Comparison of ENCODE assay signal across 24 cellular contexts in the genomic region with DNA sequence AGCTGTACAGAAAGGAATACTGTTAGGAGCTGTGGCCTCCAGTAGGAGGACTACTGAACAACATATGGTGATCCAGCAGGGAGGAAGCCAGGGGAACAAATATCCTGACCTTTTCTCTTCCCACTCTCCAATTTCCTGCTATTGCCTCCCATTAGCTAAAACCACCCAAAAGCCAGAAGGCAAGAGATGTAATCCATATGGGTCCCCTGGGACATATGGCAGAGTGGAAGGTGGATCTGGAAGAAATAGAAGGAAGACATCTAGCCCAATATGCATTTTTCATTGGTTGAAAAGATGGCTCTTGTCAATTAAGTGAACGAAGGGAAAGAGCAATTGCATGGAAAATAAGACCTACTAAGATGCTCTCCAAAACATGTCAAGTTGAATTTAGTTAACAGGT.
"Had no signal": no experiment of that assay in that cellular context is flagged by ENCODE, and none has a peak within 500 bp of the region (broad histone marks: within the 10 kb centered on the region; RNA-seq: fewer than 3 reads in every experiment).

No MANE protein-coding gene starts in this region.

- H3K79me2 ChIP-seq: hepatocyte had no signal

- H3K27ac Mint-ChIP-seq: naive thymus-derived CD4-positive, alpha-beta T cell; stimulated activated memory B cell treated with anti-CD40 and anti-IgM and Interleukin-4, amounts not matched to agents 10 μg/mL and 1 μg/mL and 100 μg/mL, for 72 hours; stimulated activated naive CD8-positive, alpha-beta T cell treated with anti-CD3 and anti-CD28 coated beads, Interleukin-15, Interleukin-2, amounts not matched to agents 100 ng/mL and 50 ng/mL, for 24 hours had no signal

- H3K4me1 Mint-ChIP-seq: naive thymus-derived CD4-positive, alpha-beta T cell; stimulated activated memory B cell treated with anti-CD40 and anti-IgM and Interleukin-4, amounts not matched to agents 10 μg/mL and 1 μg/mL and 100 μg/mL, for 72 hours had no signal

- H3K27ac ChIP-seq: dorsolateral prefrontal cortex, gastroesophageal sphincter, hepatocyte, left ventricle myocardium inferior, neutrophil, spleen, tibial artery, upper lobe of right lung, vagina had no signal

- DNase-seq: cortex of kidney; dorsolateral prefrontal cortex; effector CD8-positive, alpha-beta T cell; head of caudate nucleus; kidney; left cardiac atrium; left ventricle myocardium inferior; mesendoderm; naive thymus-derived CD4-positive, alpha-beta T cell; posterior cingulate gyrus; spleen; stimulated activated CD4-positive, alpha-beta T cell treated with anti-CD3 and anti-CD28 coated beads, Interleukin-15, amount 100 ng/mL, for 24 hours; stimulated activated CD4-positive, alpha-beta T cell treated with anti-CD3 and anti-CD28 coated beads, Interleukin-1b, Interleukin-23, amount 100 ng/mL, for 48 hours; stimulated activated CD4-positive, alpha-beta T cell treated with anti-CD3 and anti-CD28 coated beads, Interleukin-4, amount 100 ng/mL, for 24 hours; tibial artery; upper lobe of right lung had no signal

- H3K27me3 Mint-ChIP-seq: naive thymus-derived CD4-positive, alpha-beta T cell; stimulated activated memory B cell treated with anti-CD40 and anti-IgM and Interleukin-4, amounts not matched to agents 10 μg/mL and 1 μg/mL and 100 μg/mL, for 72 hours; stimulated activated naive CD8-positive, alpha-beta T cell treated with anti-CD3 and anti-CD28 coated beads, Interleukin-15, Interleukin-2, amounts not matched to agents 100 ng/mL and 50 ng/mL, for 24 hours had no signal

- H3K4me2 ChIP-seq: hepatocyte had no signal

- H3K36me3 Mint-ChIP-seq: naive thymus-derived CD4-positive, alpha-beta T cell; stimulated activated memory B cell treated with anti-CD40 and anti-IgM and Interleukin-4, amounts not matched to agents 10 μg/mL and 1 μg/mL and 100 μg/mL, for 72 hours had no signal

- H3K4me1 ChIP-seq: left ventricle myocardium inferior, spleen, tibial artery, upper lobe of right lung, vagina had no signal

- H3K4me3 ChIP-seq: dorsolateral prefrontal cortex, gastroesophageal sphincter, hepatocyte, left ventricle myocardium inferior, lung, spleen, tibial artery, upper lobe of right lung, vagina had no signal

- ATAC-seq: gastroesophageal sphincter; left cardiac atrium; naive thymus-derived CD4-positive, alpha-beta T cell; sciatic nerve; stimulated activated memory B cell treated with anti-CD40 and anti-IgM and Interleukin-4, amounts not matched to agents 10 μg/mL and 1 μg/mL and 100 μg/mL, for 72 hours; upper lobe of right lung had no signal

- H2AFZ ChIP-seq: hepatocyte had no signal

- H3K4me3 Mint-ChIP-seq: naive thymus-derived CD4-positive, alpha-beta T cell; stimulated activated memory B cell treated with anti-CD40 and anti-IgM and Interleukin-4, amounts not matched to agents 10 μg/mL and 1 μg/mL and 100 μg/mL, for 72 hours; stimulated activated naive CD8-positive, alpha-beta T cell treated with anti-CD3 and anti-CD28 coated beads, Interleukin-15, Interleukin-2, amounts not matched to agents 100 ng/mL and 50 ng/mL, for 24 hours had no signal

- H3K9me3 ChIP-seq: gastroesophageal sphincter, neutrophil, tibial artery, upper lobe of right lung, vagina had no signal

- H3K36me3 ChIP-seq: gastroesophageal sphincter, left ventricle myocardium inferior, neutrophil, spleen, tibial artery, upper lobe of right lung, vagina had no signal

- H3K27me3 ChIP-seq: dorsolateral prefrontal cortex, gastroesophageal sphincter, hepatocyte, neutrophil, spleen, tibial artery, upper lobe of right lung, vagina had no signal
